Comparison of ENCODE assay signal across 1 cellular context in genomic region chr1:3065396-3065795, GRCh38.
TF ChIP-seq lines count a peak whose summit lies in the region.

No MANE protein-coding gene starts in this region.

TF ChIP-seq in HepG2, 621 proteins besides CTCF, POLR2A, EP300 and RAD21:
- TF ChIP-seq, protein P1, sequence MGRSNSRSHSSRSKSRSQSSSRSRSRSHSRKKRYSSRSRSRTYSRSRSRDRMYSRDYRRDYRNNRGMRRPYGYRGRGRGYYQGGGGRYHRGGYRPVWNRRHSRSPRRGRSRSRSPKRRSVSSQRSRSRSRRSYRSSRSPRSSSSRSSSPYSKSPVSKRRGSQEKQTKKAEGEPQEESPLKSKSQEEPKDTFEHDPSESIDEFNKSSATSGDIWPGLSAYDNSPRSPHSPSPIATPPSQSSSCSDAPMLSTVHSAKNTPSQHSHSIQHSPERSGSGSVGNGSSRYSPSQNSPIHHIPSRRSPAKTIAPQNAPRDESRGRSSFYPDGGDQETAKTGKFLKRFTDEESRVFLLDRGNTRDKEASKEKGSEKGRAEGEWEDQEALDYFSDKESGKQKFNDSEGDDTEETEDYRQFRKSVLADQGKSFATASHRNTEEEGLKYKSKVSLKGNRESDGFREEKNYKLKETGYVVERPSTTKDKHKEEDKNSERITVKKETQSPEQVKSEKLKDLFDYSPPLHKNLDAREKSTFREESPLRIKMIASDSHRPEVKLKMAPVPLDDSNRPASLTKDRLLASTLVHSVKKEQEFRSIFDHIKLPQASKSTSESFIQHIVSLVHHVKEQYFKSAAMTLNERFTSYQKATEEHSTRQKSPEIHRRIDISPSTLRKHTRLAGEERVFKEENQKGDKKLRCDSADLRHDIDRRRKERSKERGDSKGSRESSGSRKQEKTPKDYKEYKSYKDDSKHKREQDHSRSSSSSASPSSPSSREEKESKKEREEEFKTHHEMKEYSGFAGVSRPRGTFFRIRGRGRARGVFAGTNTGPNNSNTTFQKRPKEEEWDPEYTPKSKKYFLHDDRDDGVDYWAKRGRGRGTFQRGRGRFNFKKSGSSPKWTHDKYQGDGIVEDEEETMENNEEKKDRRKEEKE (IDR thresholded peaks at IDR 0.05), result no peak
- TF ChIP-seq CHD4 (IDR thresholded peaks at IDR 0.05; ENCODE audit: borderline replicate concordance, low read length) (no peak), MXD1 (CRISPR knock-in tag; IDR thresholded peaks at IDR 0.05) (no peak), SAFB2 (CRISPR knock-in tag; IDR thresholded peaks at IDR 0.05; ENCODE audit: borderline replicate concordance, low read depth) (no peak), ZNF33A (CRISPR knock-in tag; IDR thresholded peaks at IDR 0.05; ENCODE audit: borderline replicate concordance) (no peak), NFYB (CRISPR knock-in tag; IDR thresholded peaks at IDR 0.05) (no peak), ADNP (CRISPR knock-in tag; IDR thresholded peaks at IDR 0.05) (no peak), MIER3 (CRISPR knock-in tag; IDR thresholded peaks at IDR 0.05; ENCODE audit: borderline replicate concordance) (no peak), PAX8 (CRISPR knock-in tag; IDR thresholded peaks at IDR 0.05; ENCODE audit: borderline replicate concordance) (no peak)
- TF ChIP-seq, protein P2, sequence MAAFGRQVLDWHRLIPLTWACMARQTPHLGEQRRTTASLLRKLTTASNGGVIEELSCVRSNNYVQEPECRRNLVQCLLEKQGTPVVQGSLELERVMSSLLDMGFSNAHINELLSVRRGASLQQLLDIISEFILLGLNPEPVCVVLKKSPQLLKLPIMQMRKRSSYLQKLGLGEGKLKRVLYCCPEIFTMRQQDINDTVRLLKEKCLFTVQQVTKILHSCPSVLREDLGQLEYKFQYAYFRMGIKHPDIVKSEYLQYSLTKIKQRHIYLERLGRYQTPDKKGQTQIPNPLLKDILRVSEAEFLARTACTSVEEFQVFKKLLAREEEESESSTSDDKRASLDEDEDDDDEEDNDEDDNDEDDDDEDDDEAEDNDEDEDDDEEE (CRISPR knock-in tag; IDR thresholded peaks at IDR 0.05), result no peak
- TF ChIP-seq, protein P3, sequence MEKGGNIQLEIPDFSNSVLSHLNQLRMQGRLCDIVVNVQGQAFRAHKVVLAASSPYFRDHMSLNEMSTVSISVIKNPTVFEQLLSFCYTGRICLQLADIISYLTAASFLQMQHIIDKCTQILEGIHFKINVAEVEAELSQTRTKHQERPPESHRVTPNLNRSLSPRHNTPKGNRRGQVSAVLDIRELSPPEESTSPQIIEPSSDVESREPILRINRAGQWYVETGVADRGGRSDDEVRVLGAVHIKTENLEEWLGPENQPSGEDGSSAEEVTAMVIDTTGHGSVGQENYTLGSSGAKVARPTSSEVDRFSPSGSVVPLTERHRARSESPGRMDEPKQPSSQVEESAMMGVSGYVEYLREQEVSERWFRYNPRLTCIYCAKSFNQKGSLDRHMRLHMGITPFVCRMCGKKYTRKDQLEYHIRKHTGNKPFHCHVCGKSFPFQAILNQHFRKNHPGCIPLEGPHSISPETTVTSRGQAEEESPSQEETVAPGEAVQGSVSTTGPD (CRISPR knock-in tag; IDR thresholded peaks at IDR 0.05), result no peak
